1 cellular context compared by ENCODE assay signal in the genomic region with DNA sequence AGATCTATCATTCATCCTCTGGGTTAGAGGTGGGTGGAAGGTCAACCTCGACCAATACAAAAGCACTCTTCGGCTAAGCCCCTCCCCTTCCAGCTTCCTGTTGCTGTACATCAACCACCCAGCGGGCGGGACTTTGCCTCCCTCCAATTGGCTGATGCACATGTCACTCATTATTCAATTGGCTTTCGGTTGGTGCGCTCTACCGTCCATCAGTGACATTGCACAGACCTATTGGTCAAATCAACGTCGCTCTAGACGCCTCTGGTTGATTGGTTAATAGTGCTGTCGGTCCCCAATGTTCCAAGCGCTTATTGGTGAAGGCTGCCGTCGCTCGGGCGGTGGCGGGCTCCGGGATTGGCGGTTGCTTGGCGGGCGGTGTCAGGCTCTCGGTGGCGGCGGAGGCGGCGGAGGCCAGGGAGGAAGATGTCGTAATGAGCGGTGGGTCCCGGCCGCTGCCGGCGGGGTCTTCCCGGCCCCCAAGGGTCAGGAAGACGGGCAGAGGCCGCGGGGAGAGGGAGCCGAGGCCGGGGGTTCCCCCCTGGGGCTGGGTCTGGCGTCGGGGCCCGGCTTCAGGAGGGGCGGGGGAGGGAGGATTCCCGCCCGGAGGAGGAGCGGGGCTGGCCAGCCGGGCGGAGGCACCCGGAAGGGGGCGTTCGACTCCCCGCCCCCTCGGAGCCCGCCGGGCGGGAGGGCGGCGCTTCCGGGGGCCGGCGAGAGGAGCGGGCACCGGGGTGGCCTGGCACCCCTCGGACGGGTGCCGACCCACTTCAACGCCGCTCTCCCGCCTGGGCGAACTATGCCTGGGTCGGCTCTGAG.
TF ChIP-seq lines count a peak whose summit lies in the region.

A gene (plus strand): TSS at position 381 of the 816 bp plus-strand sequence. CDS start 51 bp downstream, at position 432.

TF ChIP-seq in HepG2, 621 proteins besides CTCF, POLR2A, EP300 and RAD21 (continued from another document and continues in another):
- TF ChIP-seq, protein P1, sequence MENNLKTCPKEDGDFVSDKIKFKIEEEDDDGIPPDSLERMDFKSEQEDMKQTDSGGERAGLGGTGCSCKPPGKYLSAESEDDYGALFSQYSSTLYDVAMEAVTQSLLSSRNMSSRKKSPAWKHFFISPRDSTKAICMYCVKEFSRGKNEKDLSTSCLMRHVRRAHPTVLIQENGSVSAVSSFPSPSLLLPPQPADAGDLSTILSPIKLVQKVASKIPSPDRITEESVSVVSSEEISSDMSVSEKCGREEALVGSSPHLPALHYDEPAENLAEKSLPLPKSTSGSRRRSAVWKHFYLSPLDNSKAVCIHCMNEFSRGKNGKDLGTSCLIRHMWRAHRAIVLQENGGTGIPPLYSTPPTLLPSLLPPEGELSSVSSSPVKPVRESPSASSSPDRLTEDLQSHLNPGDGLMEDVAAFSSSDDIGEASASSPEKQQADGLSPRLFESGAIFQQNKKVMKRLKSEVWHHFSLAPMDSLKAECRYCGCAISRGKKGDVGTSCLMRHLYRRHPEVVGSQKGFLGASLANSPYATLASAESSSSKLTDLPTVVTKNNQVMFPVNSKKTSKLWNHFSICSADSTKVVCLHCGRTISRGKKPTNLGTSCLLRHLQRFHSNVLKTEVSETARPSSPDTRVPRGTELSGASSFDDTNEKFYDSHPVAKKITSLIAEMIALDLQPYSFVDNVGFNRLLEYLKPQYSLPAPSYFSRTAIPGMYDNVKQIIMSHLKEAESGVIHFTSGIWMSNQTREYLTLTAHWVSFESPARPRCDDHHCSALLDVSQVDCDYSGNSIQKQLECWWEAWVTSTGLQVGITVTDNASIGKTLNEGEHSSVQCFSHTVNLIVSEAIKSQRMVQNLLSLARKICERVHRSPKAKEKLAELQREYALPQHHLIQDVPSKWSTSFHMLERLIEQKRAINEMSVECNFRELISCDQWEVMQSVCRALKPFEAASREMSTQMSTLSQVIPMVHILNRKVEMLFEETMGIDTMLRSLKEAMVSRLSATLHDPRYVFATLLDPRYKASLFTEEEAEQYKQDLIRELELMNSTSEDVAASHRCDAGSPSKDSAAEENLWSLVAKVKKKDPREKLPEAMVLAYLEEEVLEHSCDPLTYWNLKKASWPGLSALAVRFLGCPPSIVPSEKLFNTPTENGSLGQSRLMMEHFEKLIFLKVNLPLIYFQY (CRISPR knock-in tag; IDR thresholded peaks at IDR 0.05; ENCODE audit: borderline replicate concordance) = peak; percentile 80; the same call in 1 of the 2 replicates
- TF ChIP-seq, protein P2, sequence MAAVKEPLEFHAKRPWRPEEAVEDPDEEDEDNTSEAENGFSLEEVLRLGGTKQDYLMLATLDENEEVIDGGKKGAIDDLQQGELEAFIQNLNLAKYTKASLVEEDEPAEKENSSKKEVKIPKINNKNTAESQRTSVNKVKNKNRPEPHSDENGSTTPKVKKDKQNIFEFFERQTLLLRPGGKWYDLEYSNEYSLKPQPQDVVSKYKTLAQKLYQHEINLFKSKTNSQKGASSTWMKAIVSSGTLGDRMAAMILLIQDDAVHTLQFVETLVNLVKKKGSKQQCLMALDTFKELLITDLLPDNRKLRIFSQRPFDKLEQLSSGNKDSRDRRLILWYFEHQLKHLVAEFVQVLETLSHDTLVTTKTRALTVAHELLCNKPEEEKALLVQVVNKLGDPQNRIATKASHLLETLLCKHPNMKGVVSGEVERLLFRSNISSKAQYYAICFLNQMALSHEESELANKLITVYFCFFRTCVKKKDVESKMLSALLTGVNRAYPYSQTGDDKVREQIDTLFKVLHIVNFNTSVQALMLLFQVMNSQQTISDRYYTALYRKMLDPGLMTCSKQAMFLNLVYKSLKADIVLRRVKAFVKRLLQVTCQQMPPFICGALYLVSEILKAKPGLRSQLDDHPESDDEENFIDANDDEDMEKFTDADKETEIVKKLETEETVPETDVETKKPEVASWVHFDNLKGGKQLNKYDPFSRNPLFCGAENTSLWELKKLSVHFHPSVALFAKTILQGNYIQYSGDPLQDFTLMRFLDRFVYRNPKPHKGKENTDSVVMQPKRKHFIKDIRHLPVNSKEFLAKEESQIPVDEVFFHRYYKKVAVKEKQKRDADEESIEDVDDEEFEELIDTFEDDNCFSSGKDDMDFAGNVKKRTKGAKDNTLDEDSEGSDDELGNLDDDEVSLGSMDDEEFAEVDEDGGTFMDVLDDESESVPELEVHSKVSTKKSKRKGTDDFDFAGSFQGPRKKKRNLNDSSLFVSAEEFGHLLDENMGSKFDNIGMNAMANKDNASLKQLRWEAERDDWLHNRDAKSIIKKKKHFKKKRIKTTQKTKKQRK (IDR thresholded peaks at IDR 0.05; ENCODE audit: low read length) = peak; percentile 100
- TF ChIP-seq, protein P3, sequence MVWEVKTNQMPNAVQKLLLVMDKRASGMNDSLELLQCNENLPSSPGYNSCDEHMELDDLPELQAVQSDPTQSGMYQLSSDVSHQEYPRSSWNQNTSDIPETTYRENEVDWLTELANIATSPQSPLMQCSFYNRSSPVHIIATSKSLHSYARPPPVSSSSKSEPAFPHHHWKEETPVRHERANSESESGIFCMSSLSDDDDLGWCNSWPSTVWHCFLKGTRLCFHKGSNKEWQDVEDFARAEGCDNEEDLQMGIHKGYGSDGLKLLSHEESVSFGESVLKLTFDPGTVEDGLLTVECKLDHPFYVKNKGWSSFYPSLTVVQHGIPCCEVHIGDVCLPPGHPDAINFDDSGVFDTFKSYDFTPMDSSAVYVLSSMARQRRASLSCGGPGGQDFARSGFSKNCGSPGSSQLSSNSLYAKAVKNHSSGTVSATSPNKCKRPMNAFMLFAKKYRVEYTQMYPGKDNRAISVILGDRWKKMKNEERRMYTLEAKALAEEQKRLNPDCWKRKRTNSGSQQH (CRISPR knock-in tag; IDR thresholded peaks at IDR 0.05; ENCODE audit: low read depth) = 0 out of 2 replicates have a peak, but pooled peaks have one; percentile 58
- TF ChIP-seq EEA1 (CRISPR knock-in tag; IDR thresholded peaks at IDR 0.05; ENCODE audit: borderline replicate concordance) (0 out of 2 replicates have a peak, but pooled peaks have one; percentile 55), SP4 (CRISPR knock-in tag; IDR thresholded peaks at IDR 0.05) (peak; percentile 92), ZBTB7A (CRISPR knock-in tag; IDR thresholded peaks at IDR 0.05) (0 out of 2 replicates have a peak, but pooled peaks have one; percentile 57), YEATS4 (CRISPR knock-in tag; IDR thresholded peaks at IDR 0.05; ENCODE audit: borderline replicate concordance) (peak; percentile 77), ZNF44 (CRISPR knock-in tag; IDR thresholded peaks at IDR 0.05) (no peak), KAT2B (IDR thresholded peaks at IDR 0.05; ENCODE audit: borderline replicate concordance, low read depth, low read length) (no peak), SSRP1 (CRISPR knock-in tag; IDR thresholded peaks at IDR 0.05) (peak; percentile 81; the same call in 1 of the 2 replicates), GABPB1 (CRISPR knock-in tag; IDR thresholded peaks at IDR 0.05) (peak; percentile 93), ZNF224 (CRISPR knock-in tag; IDR thresholded peaks at IDR 0.05) (peak; percentile 78; the same call in 1 of the 2 replicates), ZNF670 (CRISPR knock-in tag; IDR thresholded peaks at IDR 0.05; ENCODE audit: borderline replicate concordance) (peak; percentile 82), CEBPB (IDR thresholded peaks at IDR 0.05; ENCODE audit: borderline replicate concordance, low read depth, low read length) (peak; percentile 80), MTF1 (CRISPR knock-in tag; IDR thresholded peaks at IDR 0.05) (no peak), ZNF790 (CRISPR knock-in tag; IDR thresholded peaks at IDR 0.05; ENCODE audit: borderline replicate concordance) (peak; percentile 35; the same call in 1 of the 2 replicates), CC2D1A (CRISPR knock-in tag; IDR thresholded peaks at IDR 0.05) (no peak), MED13 (CRISPR knock-in tag; IDR thresholded peaks at IDR 0.05) (0 out of 2 replicates have a peak, but pooled peaks have one; percentile 31), PHF20 (CRISPR knock-in tag; IDR thresholded peaks at IDR 0.05) (peak; percentile 67), PITX1 (CRISPR knock-in tag; IDR thresholded peaks at IDR 0.05) (peak; percentile 73), ZBTB1 (CRISPR knock-in tag; IDR thresholded peaks at IDR 0.05; ENCODE audit: borderline replicate concordance) (no peak), DR1 (CRISPR knock-in tag; IDR thresholded peaks at IDR 0.05) (peak; percentile 2), SRSF4 (IDR thresholded peaks at IDR 0.05; ENCODE audit: low read depth, low read length, poor library complexity, severe bottlenecking) (no peak), ZNF589 (CRISPR knock-in tag; conservative IDR thresholded peaks at IDR 0.05) (0 out of 2 replicates have a peak, but pooled peaks have one; percentile 68), ELF3 (CRISPR knock-in tag; IDR thresholded peaks at IDR 0.05) (peak; percentile 47; the same call in 1 of the 2 replicates), ZSCAN9 (CRISPR knock-in tag; IDR thresholded peaks at IDR 0.05; ENCODE audit: borderline replicate concordance) (0 out of 2 replicates have a peak, but pooled peaks have one; percentile 41), MYC (CRISPR knock-in tag; IDR thresholded peaks at IDR 0.05; ENCODE audit: borderline replicate concordance) (peak; percentile 28; the same call in 1 of the 2 replicates)
- TF ChIP-seq, protein P4, sequence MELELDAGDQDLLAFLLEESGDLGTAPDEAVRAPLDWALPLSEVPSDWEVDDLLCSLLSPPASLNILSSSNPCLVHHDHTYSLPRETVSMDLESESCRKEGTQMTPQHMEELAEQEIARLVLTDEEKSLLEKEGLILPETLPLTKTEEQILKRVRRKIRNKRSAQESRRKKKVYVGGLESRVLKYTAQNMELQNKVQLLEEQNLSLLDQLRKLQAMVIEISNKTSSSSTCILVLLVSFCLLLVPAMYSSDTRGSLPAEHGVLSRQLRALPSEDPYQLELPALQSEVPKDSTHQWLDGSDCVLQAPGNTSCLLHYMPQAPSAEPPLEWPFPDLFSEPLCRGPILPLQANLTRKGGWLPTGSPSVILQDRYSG (CRISPR knock-in tag; IDR thresholded peaks at IDR 0.05) = no peak
- TF ChIP-seq, protein P5, sequence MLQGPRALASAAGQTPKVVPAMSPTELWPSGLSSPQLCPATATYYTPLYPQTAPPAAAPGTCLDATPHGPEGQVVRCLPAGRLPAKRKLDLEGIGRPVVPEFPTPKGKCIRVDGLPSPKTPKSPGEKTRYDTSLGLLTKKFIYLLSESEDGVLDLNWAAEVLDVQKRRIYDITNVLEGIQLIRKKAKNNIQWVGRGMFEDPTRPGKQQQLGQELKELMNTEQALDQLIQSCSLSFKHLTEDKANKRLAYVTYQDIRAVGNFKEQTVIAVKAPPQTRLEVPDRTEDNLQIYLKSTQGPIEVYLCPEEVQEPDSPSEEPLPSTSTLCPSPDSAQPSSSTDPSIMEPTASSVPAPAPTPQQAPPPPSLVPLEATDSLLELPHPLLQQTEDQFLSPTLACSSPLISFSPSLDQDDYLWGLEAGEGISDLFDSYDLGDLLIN (CRISPR knock-in tag; IDR thresholded peaks at IDR 0.05; ENCODE audit: borderline replicate concordance) = peak; percentile 85; the same call in 1 of the 2 replicates
- TF ChIP-seq, protein P6, sequence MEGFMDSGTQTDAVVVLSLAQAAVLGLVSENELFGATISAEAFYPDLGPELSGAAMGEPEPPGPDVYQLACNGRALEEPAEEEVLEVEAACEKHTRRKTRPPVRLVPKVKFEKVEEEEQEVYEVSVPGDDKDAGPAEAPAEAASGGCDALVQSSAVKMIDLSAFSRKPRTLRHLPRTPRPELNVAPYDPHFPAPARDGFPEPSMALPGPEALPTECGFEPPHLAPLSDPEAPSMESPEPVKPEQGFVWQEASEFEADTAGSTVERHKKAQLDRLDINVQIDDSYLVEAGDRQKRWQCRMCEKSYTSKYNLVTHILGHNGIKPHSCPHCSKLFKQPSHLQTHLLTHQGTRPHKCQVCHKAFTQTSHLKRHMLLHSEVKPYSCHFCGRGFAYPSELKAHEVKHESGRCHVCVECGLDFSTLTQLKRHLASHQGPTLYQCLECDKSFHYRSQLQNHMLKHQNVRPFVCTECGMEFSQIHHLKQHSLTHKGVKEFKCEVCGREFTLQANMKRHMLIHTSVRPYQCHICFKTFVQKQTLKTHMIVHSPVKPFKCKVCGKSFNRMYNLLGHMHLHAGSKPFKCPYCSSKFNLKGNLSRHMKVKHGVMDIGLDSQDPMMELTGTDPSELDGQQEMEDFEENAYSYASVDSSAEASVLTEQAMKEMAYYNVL (CRISPR knock-in tag; IDR thresholded peaks at IDR 0.05; ENCODE audit: borderline replicate concordance) = peak; percentile 49; the same call in 1 of the 2 replicates
- TF ChIP-seq, protein P7, sequence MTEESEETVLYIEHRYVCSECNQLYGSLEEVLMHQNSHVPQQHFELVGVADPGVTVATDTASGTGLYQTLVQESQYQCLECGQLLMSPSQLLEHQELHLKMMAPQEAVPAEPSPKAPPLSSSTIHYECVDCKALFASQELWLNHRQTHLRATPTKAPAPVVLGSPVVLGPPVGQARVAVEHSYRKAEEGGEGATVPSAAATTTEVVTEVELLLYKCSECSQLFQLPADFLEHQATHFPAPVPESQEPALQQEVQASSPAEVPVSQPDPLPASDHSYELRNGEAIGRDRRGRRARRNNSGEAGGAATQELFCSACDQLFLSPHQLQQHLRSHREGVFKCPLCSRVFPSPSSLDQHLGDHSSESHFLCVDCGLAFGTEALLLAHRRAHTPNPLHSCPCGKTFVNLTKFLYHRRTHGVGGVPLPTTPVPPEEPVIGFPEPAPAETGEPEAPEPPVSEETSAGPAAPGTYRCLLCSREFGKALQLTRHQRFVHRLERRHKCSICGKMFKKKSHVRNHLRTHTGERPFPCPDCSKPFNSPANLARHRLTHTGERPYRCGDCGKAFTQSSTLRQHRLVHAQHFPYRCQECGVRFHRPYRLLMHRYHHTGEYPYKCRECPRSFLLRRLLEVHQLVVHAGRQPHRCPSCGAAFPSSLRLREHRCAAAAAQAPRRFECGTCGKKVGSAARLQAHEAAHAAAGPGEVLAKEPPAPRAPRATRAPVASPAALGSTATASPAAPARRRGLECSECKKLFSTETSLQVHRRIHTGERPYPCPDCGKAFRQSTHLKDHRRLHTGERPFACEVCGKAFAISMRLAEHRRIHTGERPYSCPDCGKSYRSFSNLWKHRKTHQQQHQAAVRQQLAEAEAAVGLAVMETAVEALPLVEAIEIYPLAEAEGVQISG (CRISPR knock-in tag; IDR thresholded peaks at IDR 0.05) = peak; percentile 55
- TF ChIP-seq, protein P8, sequence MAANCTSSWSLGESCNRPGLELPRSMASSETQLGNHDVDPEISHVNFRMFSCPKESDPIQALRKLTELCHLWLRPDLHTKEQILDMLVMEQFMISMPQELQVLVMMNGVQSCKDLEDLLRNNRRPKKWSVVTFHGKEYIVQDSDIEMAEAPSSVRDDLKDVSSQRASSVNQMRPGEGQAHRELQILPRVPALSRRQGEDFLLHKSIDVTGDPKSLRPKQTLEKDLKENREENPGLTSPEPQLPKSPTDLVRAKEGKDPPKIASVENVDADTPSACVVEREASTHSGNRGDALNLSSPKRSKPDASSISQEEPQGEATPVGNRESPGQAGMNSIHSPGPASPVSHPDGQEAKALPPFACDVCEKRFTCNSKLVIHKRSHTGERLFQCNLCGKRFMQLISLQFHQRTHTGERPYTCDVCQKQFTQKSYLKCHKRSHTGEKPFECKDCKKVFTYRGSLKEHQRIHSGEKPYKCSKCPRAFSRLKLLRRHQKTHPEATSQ (CRISPR knock-in tag; IDR thresholded peaks at IDR 0.05; ENCODE audit: borderline replicate concordance) = no peak; the same call in 1 of the 2 replicates
- TF ChIP-seq, protein P9, sequence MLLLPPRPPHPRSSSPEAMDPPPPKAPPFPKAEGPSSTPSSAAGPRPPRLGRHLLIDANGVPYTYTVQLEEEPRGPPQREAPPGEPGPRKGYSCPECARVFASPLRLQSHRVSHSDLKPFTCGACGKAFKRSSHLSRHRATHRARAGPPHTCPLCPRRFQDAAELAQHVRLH (CRISPR knock-in tag; IDR thresholded peaks at IDR 0.05; ENCODE audit: borderline replicate concordance, low read depth) = no peak; the same call in 1 of the 2 replicates
